In genomic region chr11:95068549-95068948, GRCh38 we compare ENCODE assay signal across 8 cellular contexts. TPM values are rescaled to one million over a fixed set of nuclear protein-coding genes. Genes with fewer than 3 reads are reported as not detected.
DNase-seq lines count a peak whose midpoint lies in the region; ATAC-seq and TF ChIP-seq lines count a peak whose summit lies in the region.

No MANE protein-coding gene starts in this region.

- TF ChIP-seq POLR2A in uterus (IDR thresholded peaks at IDR 0.05): peak; percentile 81 to 89

- no peaks in the 10 kb centered on the region for H4K20me1 ChIP-seq in MM.1S (ENCODE audit: insufficient read depth, low read length)

- H3K4me2 ChIP-seq in MM.1S (ENCODE audit: low read depth, low read length): peak overlapping the region; percentile 86

- no peaks in the 10 kb centered on the region for H3K9me2 ChIP-seq in MM.1S (replicated peaks; ENCODE audit: insufficient read depth, low read length)

- H3K4me1 Mint-ChIP-seq in activated naive CD8-positive, alpha-beta T cell (ENCODE audit: low read depth): peaks cover 34% of the 10 kb centered on the region

- H3K27ac ChIP-seq in MM.1S (ENCODE audit: low read length): peak overlapping the region; percentile 89; the same call in 1 of the 2 replicates
- no peak overlapping the region for H3K27ac ChIP-seq in SJSA1
- peak overlapping the region; percentile 98 to 99 for H3K27ac ChIP-seq in uterus

- no peaks in the 10 kb centered on the region for H3K27me3 ChIP-seq in MM.1S (replicated peaks; ENCODE audit: insufficient read depth, low read length)
- H3K27me3 ChIP-seq in SJSA1 (replicated peaks): no peaks in the 10 kb centered on the region
- no peaks in the 10 kb centered on the region for H3K27me3 ChIP-seq in uterus

- H3K36me3 ChIP-seq in MM.1S (replicated peaks; ENCODE audit: insufficient read depth, low read length): no peaks in the 10 kb centered on the region; the same call in 1 of the 2 replicates
- H3K36me3 ChIP-seq in SJSA1: no peaks in the 10 kb centered on the region
- no peaks in the 10 kb centered on the region for H3K36me3 ChIP-seq in uterus

- no peaks in the 10 kb centered on the region for H3K9me3 ChIP-seq in MM.1S (replicated peaks; ENCODE audit: insufficient read depth, low read length)
- no peaks in the 10 kb centered on the region for H3K9me3 ChIP-seq in SJSA1 (replicated peaks)
- H3K9me3 ChIP-seq in uterus: no peaks in the 10 kb centered on the region

- H3K4me1 ChIP-seq in MM.1S (ENCODE audit: low read length) (no peaks in the 10 kb centered on the region), SJSA1 (replicated peaks) (no peaks in the 10 kb centered on the region), uterus (peaks cover 0 to 12% of the 10 kb centered on the region in 2 donors)

- no peak for TF ChIP-seq CTCF in MM.1S (IDR thresholded peaks at IDR 0.05; ENCODE audit: low read length)
- TF ChIP-seq CTCF in uterus (IDR thresholded peaks at IDR 0.05): peak in 1 of 4 experiments; percentile 20

- H3K36me3 Mint-ChIP-seq in activated naive CD8-positive, alpha-beta T cell: peaks cover 9% of the 10 kb centered on the region

- peak overlapping the region; percentile 98 for H3K4me3 Mint-ChIP-seq in activated naive CD8-positive, alpha-beta T cell

- H3K27ac Mint-ChIP-seq in activated naive CD8-positive, alpha-beta T cell: peak overlapping the region; percentile 98

- peak; percentile 87 for ATAC-seq in Right ventricle myocardium superior (ENCODE audit: poor library complexity)

- no peaks in the 10 kb centered on the region for H3K27me3 Mint-ChIP-seq in activated naive CD8-positive, alpha-beta T cell

- peaks cover 28% of the 10 kb centered on the region for H3F3A ChIP-seq in MM.1S (ENCODE audit: insufficient read depth, low read length)

- H3K79me2 ChIP-seq in MM.1S (ENCODE audit: low read length): peaks cover 40% of the 10 kb centered on the region

- H3K9me3 Mint-ChIP-seq in activated naive CD8-positive, alpha-beta T cell (ENCODE audit: low read depth): no peaks in the 10 kb centered on the region

- intact Hi-C loops in Right ventricle myocardium superior (cut with DNase I) (loop anchor here (2.0 to 10.0 kb wide), 2 partner anchors 82 to 696 kb away; no protein-coding TSS in a partner anchor), uterus (cut with DNase I; ENCODE audit: low total_unique reads) (loop anchor here (5.0 kb wide), 1 partner anchor 84 kb away; no protein-coding TSS in a partner anchor)

- no peak overlapping the region for H2AFZ ChIP-seq in MM.1S (ENCODE audit: low read length)

- DNase-seq in HCEC 1CT (peak; percentile 91), MM.1S (peak; percentile 96), SJSA1 (ENCODE audit: low read depth in 1 of 2, low spot score in 2 of 2) (peak; percentile 36 to 60), Right ventricle myocardium superior (peak; percentile 79), pons (ENCODE audit: low spot score) (peak; percentile 92), uterus (peak; percentile 72 to 89)

- H3K4me3 ChIP-seq in GM08714 (ENCODE audit: low read length) (peak overlapping the region; percentile 81), MM.1S (ENCODE audit: low read length) (peak overlapping the region; percentile 100), SJSA1 (peak overlapping the region; percentile 57), uterus (peak overlapping the region; percentile 84)

- peak overlapping the region; percentile 98 for H3K9ac ChIP-seq in MM.1S (ENCODE audit: low read length)

RNA-seq across cellular contexts. Expression of gene SRSF8, which starts 1.8 kb away (rescaled TPM):
- total RNA-seq in SJSA1 (2014; rRNA removed; shearing (Covaris generic)): 1.2 and 5.7 TPM in 2 replicates
- total RNA-seq in Right ventricle myocardium superior: 18.2 TPM
- total RNA-seq in uterus: 10 to 100 TPM; 24.3 to 70.6 (median 32.9) TPM

RNA-seq across cellular contexts. Expression of gene KDM4F, which starts 19.3 kb away (rescaled TPM):
- total RNA-seq in SJSA1 (2014; rRNA removed; shearing (Covaris generic)): not detected in 2 replicates
- total RNA-seq in Right ventricle myocardium superior (not detected), uterus (not detected)

RNA-seq across cellular contexts. Expression of gene ENDOD1, which starts 21.1 kb away (rescaled TPM):
- 4.1 and 4.3 TPM in 2 replicates for total RNA-seq in SJSA1 (2014; rRNA removed; shearing (Covaris generic))
- total RNA-seq in Right ventricle myocardium superior (10.4 TPM), uterus (10 to 100 TPM; 35.0 to 82.9 (median 60.0) TPM)

RNA-seq across cellular contexts. Expression of gene KDM4E, which starts 43.5 kb away (rescaled TPM):
- not detected in 2 replicates for total RNA-seq in SJSA1 (2014; rRNA removed; shearing (Covaris generic))
- total RNA-seq in Right ventricle myocardium superior: not detected
- total RNA-seq in uterus: not detected
